ENCODE assay signal across 8 cellular contexts in genomic region chr14:103500148-103500990, GRCh38. TPM values are rescaled to one million over a fixed set of nuclear protein-coding genes. Genes with fewer than 3 reads are reported as not detected.
DNase-seq lines count a peak whose midpoint lies in the region; ATAC-seq and TF ChIP-seq lines count a peak whose summit lies in the region.

No MANE protein-coding gene starts in this region.

- H3F3A ChIP-seq in neural progenitor cell (ENCODE audit: low read depth) = peaks cover 33% of the 10 kb centered on the region

- H4K20me1 ChIP-seq in DND-41 (ENCODE audit: insufficient read depth, low read length) (peaks cover 4% of the 10 kb centered on the region), neural progenitor cell (ENCODE audit: low read depth) (peaks cover 12% of the 10 kb centered on the region)

- no peaks in the 10 kb centered on the region for H3K27me3 Mint-ChIP-seq in activated T-helper 17 cell treated with anti-CD3 and anti-CD28 coated beads, Interleukin-2, amount 50 U/mL, for 72 hours
- peaks cover 5% of the 10 kb centered on the region for H3K27me3 Mint-ChIP-seq in neural progenitor cell (ENCODE audit: insufficient read depth, low read depth)
- H3K27me3 Mint-ChIP-seq in stimulated activated naive CD8-positive, alpha-beta T cell treated with anti-CD3 and anti-CD28 coated beads, Interleukin-15, amount 100 ng/mL, for 72 hours = no peaks in the 10 kb centered on the region

- TF ChIP-seq CTCF in DND-41 (IDR thresholded peaks at IDR 0.05; ENCODE audit: borderline replicate concordance, extremely low read depth, low read length, poor library complexity, severe bottlenecking) = peak; percentile 87
- TF ChIP-seq CTCF in Peyer's patch (IDR thresholded peaks at IDR 0.05) = peak; percentile 71 to 91 (median 82)
- TF ChIP-seq CTCF in fibroblast of the aortic adventitia (IDR thresholded peaks at IDR 0.05; ENCODE audit: insufficient read depth, low read length) = peak; percentile 95
- peak; percentile 96 for TF ChIP-seq CTCF in neural progenitor cell (IDR thresholded peaks at IDR 0.05)

- H3K4me1 ChIP-seq in DND-41 (ENCODE audit: insufficient read depth, low read length) (no peaks in the 10 kb centered on the region), Peyer's patch (no peaks in the 10 kb centered on the region), neural progenitor cell (no peaks in the 10 kb centered on the region)

- DNase-seq in DND-41 = peak; percentile 71
- peak; percentile 92 for DNase-seq in Kasumi-1 (lab: John Stamatoyannopoulos, UW)
- DNase-seq in Peyer's patch = peak; percentile 84 to 94 (median 88)
- DNase-seq in fibroblast of the aortic adventitia (ENCODE audit: low read depth) = peak; percentile 88
- peak; percentile 94 for DNase-seq in neural progenitor cell (ENCODE audit: low spot score)
- DNase-seq in stimulated activated naive CD8-positive, alpha-beta T cell treated with anti-CD3 and anti-CD28 coated beads, Interleukin-15, amount 100 ng/mL, for 72 hours = peak; percentile 65 to 69

- H3K27ac ChIP-seq in DND-41 (ENCODE audit: low read length) = no peak overlapping the region
- no peak overlapping the region for H3K27ac ChIP-seq in Peyer's patch
- H3K27ac ChIP-seq in neural progenitor cell = peak overlapping the region; percentile 38

- peaks cover 82% of the 10 kb centered on the region for H3K36me3 ChIP-seq in DND-41 (ENCODE audit: insufficient read depth, low read length)
- H3K36me3 ChIP-seq in Peyer's patch = peaks cover 0 to 87% (median 0%) of the 10 kb centered on the region in 3 donors
- H3K36me3 ChIP-seq in neural progenitor cell = peaks cover 17% of the 10 kb centered on the region

- no peaks in the 10 kb centered on the region for H3K27me3 ChIP-seq in DND-41 (ENCODE audit: insufficient read depth, low read length, poor library complexity)
- no peaks in the 10 kb centered on the region for H3K27me3 ChIP-seq in Peyer's patch
- H3K27me3 ChIP-seq in neural progenitor cell = no peaks in the 10 kb centered on the region

- H3K4me1 Mint-ChIP-seq in activated T-helper 17 cell treated with anti-CD3 and anti-CD28 coated beads, Interleukin-2, amount 50 U/mL, for 72 hours = peaks cover 11% of the 10 kb centered on the region
- H3K4me1 Mint-ChIP-seq in neural progenitor cell = peaks cover 9% of the 10 kb centered on the region
- peaks cover 10% of the 10 kb centered on the region for H3K4me1 Mint-ChIP-seq in stimulated activated naive CD8-positive, alpha-beta T cell treated with anti-CD3 and anti-CD28 coated beads, Interleukin-15, amount 100 ng/mL, for 72 hours

- no peak overlapping the region for H3K4me3 Mint-ChIP-seq in activated T-helper 17 cell treated with anti-CD3 and anti-CD28 coated beads, Interleukin-2, amount 50 U/mL, for 72 hours
- H3K4me3 Mint-ChIP-seq in neural progenitor cell = no peak overlapping the region
- H3K4me3 Mint-ChIP-seq in stimulated activated naive CD8-positive, alpha-beta T cell treated with anti-CD3 and anti-CD28 coated beads, Interleukin-15, amount 100 ng/mL, for 72 hours = no peak overlapping the region

- H3K9ac ChIP-seq in DND-41 (ENCODE audit: low read depth, low read length) (no peak overlapping the region), neural progenitor cell (no peak overlapping the region)

- H2AFZ ChIP-seq in DND-41 (ENCODE audit: low read depth, low read length) (no peak overlapping the region), neural progenitor cell (replicated peaks) (no peak overlapping the region)

- ATAC-seq in DND-41 (ENCODE audit: insufficient read depth, low read depth) (peak; percentile 92), HG03097 (IDR thresholded peaks at IDR 0.05; ENCODE audit: low FRiP score, unreplicated experiment) (no peak)
- ATAC-seq in activated T-helper 17 cell treated with anti-CD3 and anti-CD28 coated beads, Interleukin-2, amount 50 U/mL, for 72 hours (replicated peaks) = peak; percentile 89
- peak; percentile 94 for ATAC-seq in stimulated activated naive CD8-positive, alpha-beta T cell treated with anti-CD3 and anti-CD28 coated beads, Interleukin-15, amount 100 ng/mL, for 72 hours

- H3K9me3 ChIP-seq in DND-41 (ENCODE audit: insufficient read depth, low read length, severe bottlenecking) (no peaks in the 10 kb centered on the region), Peyer's patch (no peaks in the 10 kb centered on the region), neural progenitor cell (ENCODE audit: low read depth) (no peaks in the 10 kb centered on the region)

- peak overlapping the region; percentile 39 for H3K27ac Mint-ChIP-seq in activated T-helper 17 cell treated with anti-CD3 and anti-CD28 coated beads, Interleukin-2, amount 50 U/mL, for 72 hours
- peak overlapping the region; percentile 72 for H3K27ac Mint-ChIP-seq in neural progenitor cell
- no peak overlapping the region for H3K27ac Mint-ChIP-seq in stimulated activated naive CD8-positive, alpha-beta T cell treated with anti-CD3 and anti-CD28 coated beads, Interleukin-15, amount 100 ng/mL, for 72 hours

- H3K79me2 ChIP-seq in DND-41 (ENCODE audit: insufficient read depth, low read length) (no peaks in the 10 kb centered on the region), neural progenitor cell (ENCODE audit: low read depth) (no peaks in the 10 kb centered on the region)

- no peaks in the 10 kb centered on the region for H3K9me3 Mint-ChIP-seq in activated T-helper 17 cell treated with anti-CD3 and anti-CD28 coated beads, Interleukin-2, amount 50 U/mL, for 72 hours
- H3K9me3 Mint-ChIP-seq in neural progenitor cell = no peaks in the 10 kb centered on the region
- no peaks in the 10 kb centered on the region for H3K9me3 Mint-ChIP-seq in stimulated activated naive CD8-positive, alpha-beta T cell treated with anti-CD3 and anti-CD28 coated beads, Interleukin-15, amount 100 ng/mL, for 72 hours

- no peak for TF ChIP-seq POLR2A in Peyer's patch (IDR thresholded peaks at IDR 0.05)

- H3K4me3 ChIP-seq in DND-41 (ENCODE audit: low read depth in 1 of 2, low read length in 2 of 2) (no peak overlapping the region), Peyer's patch (no peak overlapping the region), fibroblast of the aortic adventitia (ENCODE audit: low read depth, low read length) (no peak overlapping the region), neural progenitor cell (no peak overlapping the region)

- peaks cover 88% of the 10 kb centered on the region for H3K36me3 Mint-ChIP-seq in activated T-helper 17 cell treated with anti-CD3 and anti-CD28 coated beads, Interleukin-2, amount 50 U/mL, for 72 hours (ENCODE audit: low read depth)
- peaks cover 30% of the 10 kb centered on the region for H3K36me3 Mint-ChIP-seq in neural progenitor cell

- H3K4me2 ChIP-seq in DND-41 (ENCODE audit: insufficient read depth, low read length) = no peak overlapping the region
- no peak overlapping the region for H3K4me2 ChIP-seq in neural progenitor cell

RNA-seq across cellular contexts. Expression of gene CKB, which starts 22.3 kb away (rescaled TPM):
- 100 to 1,000 TPM in 1 of 4 donors, 10 to 100 TPM in 3; 40.1 to 101 (median 68.4) TPM for total RNA-seq in Peyer's patch
- 10 to 100 TPM in 1 of 2 donors, 1 to 10 TPM in 1; 4.5 to 13.4 TPM for total RNA-seq in activated T-helper 17 cell treated with anti-CD3 and anti-CD28 coated beads, Interleukin-2, amount 50 U/mL, for 72 hours
- 17.6 and 29.3 TPM in 2 replicates for total RNA-seq in fibroblast of the aortic adventitia (ENCODE audit: low replicate concordance)
- total RNA-seq in neural progenitor cell (ENCODE audit: low replicate concordance) = 54.2 and 173 TPM in 2 replicates

RNA-seq across cellular contexts. Expression of gene TRMT61A, which starts 28.6 kb away (rescaled TPM):
- total RNA-seq in Peyer's patch (10 to 100 TPM in 1 of 4 donors, 1 to 10 TPM in 3; 6.1 to 13.9 (median 8.7) TPM), fibroblast of the aortic adventitia (ENCODE audit: low replicate concordance) (4.7 and 9.2 TPM in 2 replicates), neural progenitor cell (ENCODE audit: low replicate concordance) (1.2 and 5.6 TPM in 2 replicates)
- total RNA-seq in activated T-helper 17 cell treated with anti-CD3 and anti-CD28 coated beads, Interleukin-2, amount 50 U/mL, for 72 hours = 10 to 100 TPM in 1 of 2 donors, 1 to 10 TPM in 1; 7.0 to 17.2 TPM

Comparison
In these comparisons a context has a peak if more than half of its experiments do, and no peak if none do; other contexts are left out.
1. H3K27ac Mint-ChIP-seq: peak in activated T-helper 17 cell treated with anti-CD3 and anti-CD28 coated beads, Interleukin-2, amount 50 U/mL, for 72 hours (single experiment) and neural progenitor cell (single experiment); none in stimulated activated naive CD8-positive, alpha-beta T cell treated with anti-CD3 and anti-CD28 coated beads, Interleukin-15, amount 100 ng/mL, for 72 hours (0 of 2).
2. Peak in every context shown above with its lines, with median percentiles within 50 percentile points of each other: DNase-seq and CTCF ChIP-seq.